In the genomic region with DNA sequence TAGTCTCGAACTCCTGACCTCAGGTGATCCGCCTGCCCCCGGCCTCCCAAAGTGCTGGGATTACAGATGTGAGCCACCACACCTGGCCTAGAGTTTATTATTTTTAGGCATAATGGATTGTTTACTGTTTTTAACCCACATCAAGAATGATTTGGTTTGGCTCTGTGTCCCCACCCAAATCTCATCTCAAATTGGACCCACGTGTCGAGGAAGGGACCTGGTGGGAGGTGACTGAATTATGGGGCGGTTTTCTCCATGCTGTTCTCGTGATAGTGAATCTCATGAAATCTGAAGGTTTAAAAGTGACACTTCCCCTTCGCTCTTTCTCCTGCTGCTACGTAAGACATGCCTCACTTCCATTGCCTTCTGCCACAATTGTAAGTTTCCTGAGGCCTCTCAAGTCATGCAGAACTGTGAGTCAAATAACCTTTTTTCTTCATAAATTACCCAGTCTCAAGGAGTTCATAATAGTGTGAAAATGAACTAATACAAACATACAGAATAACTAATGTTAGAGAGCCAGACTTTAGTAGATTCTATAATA, we compare ENCODE assay signal across 21 cellular contexts.
"Had no signal": no experiment of that assay in that cellular context is flagged by ENCODE, and none has a peak within 500 bp of the region (broad histone marks: within the 10 kb centered on the region; RNA-seq: fewer than 3 reads in every experiment).

No MANE protein-coding gene starts in this region.

- DNase-seq: dermis blood vessel endothelial cell; effector memory CD8-positive, alpha-beta T cell; left ventricle myocardium superior; lower lobe of right lung; stimulated activated CD4-positive, alpha-beta T cell treated with anti-CD3 and anti-CD28 coated beads, Interleukin-12 subunit alpha, Interleukin-12 subunit beta, amount 100 ng/mL, for 4 hours; stimulated activated CD4-positive, alpha-beta T cell treated with anti-CD3 and anti-CD28 coated beads, Interleukin-1b, Interleukin-23, amount 100 ng/mL, for 48 hours; stimulated activated CD4-positive, alpha-beta T cell treated with anti-CD3 and anti-CD28 coated beads, Interleukin-4, amount 100 ng/mL, for 1 hour; stimulated activated CD8-positive, alpha-beta memory T cell treated with anti-CD3 and anti-CD28 coated beads, Interleukin-4, amount 100 ng/mL, for 48 hours; stimulated activated naive CD4-positive, alpha-beta T cell treated with Interleukin-2 at 50 U/mL for 16 hours; stomach; testis; tibial artery had no signal

- ATAC-seq: effector memory CD8-positive, alpha-beta T cell; left ventricle myocardium superior; lower lobe of right lung; sciatic nerve had no signal

- H3K27ac Mint-ChIP-seq: nephron, neural progenitor cell, progenitor cell of endocrine pancreas, type B pancreatic cell had no signal

- H3K4me3 Mint-ChIP-seq: effector memory CD8-positive, alpha-beta T cell; nephron; neural progenitor cell; type B pancreatic cell had no signal

- H3K27me3 Mint-ChIP-seq: effector memory CD8-positive, alpha-beta T cell; progenitor cell of endocrine pancreas; type B pancreatic cell had no signal

- H3K4me1 Mint-ChIP-seq: nephron, neural progenitor cell had no signal

- H3K27me3 ChIP-seq: neural progenitor cell, right atrium auricular region, stomach, testis, tibial artery had no signal

- H3K4me3 ChIP-seq: coronary artery, lower lobe of right lung, neural progenitor cell, right atrium auricular region, smooth muscle cell, stomach, testis, tibial artery had no signal

- H3K27ac ChIP-seq: coronary artery, lower lobe of right lung, neural progenitor cell, parathyroid adenoma, right atrium auricular region, stomach, testis, tibial artery had no signal
